Comparison of ENCODE assay signal across 8 cellular contexts in the genomic region with DNA sequence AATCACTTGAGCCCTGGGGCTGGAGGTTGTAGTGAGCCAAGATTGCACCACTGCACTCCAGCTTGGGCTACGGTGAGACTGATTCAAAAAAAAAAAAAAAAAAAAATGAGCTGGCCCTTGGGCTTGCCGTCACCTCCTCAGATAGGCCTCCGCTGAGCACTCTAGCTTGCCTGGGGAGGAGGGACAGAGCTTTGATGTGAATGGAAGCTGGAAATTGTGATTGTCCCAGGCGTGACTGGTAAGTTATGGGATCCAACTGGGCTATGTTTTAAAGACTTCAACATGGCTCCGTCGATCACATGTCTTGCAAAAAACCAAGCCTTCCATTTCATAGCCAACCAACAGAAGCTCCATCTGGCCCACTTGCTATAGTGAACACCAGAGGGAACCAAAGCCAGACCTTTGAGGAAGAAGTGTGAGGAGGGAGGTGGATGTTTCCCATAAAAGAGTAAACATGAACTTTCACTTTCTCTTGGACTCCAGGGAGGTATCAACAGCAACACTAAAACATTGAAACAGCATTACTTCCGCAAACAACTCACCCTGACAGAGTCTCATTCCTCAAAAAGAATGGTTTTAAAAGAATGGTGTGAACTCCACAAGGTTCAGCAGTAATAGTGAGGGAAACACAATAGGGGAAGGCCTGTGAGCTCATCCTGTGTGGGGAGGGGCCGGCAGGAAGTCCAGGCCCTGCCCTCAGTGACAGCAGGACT. TPM values are rescaled to one million over a fixed set of nuclear protein-coding genes. Genes with fewer than 3 reads are reported as not detected.
A peak's percentile ranks its signal among the peaks of the same experiment; 100 is the strongest.
DNase-seq lines count a peak whose midpoint lies in the region; ATAC-seq and TF ChIP-seq lines count a peak whose summit lies in the region.

No MANE protein-coding gene starts in this region.

- H3K36me3 Mint-ChIP-seq in activated B cell treated with CpG ODN at 0.5 μM for 24 hours (ENCODE audit: low read depth), result peaks cover 4% of the 10 kb centered on the region
- peaks cover 0 to under 1% (median 0%) of the 10 kb centered on the region in 3 donors for H3K36me3 Mint-ChIP-seq in immature natural killer cell

- no peaks in the 10 kb centered on the region for H3K36me3 ChIP-seq in tibial nerve

- peaks cover 0 to 12% (median 1%) of the 10 kb centered on the region in 4 donors for H3K9me3 ChIP-seq in tibial nerve

- CTCF ChIA-PET in activated B cell treated with CpG ODN at 0.5 μM for 24 hours (lab: Charles Lee), result interaction anchor here (0.9 to 1.9 kb wide), 7 partner anchors 12 to 77 kb away, joined by 3 to 6 read pairs (median 3); a partner anchor contains a TSS

- H3K27ac Mint-ChIP-seq in activated B cell treated with CpG ODN at 0.5 μM for 24 hours (peak overlapping the region; percentile 15), immature natural killer cell (no peak overlapping the region)

- peaks cover 0 to 7% (median 0%) of the 10 kb centered on the region in 4 donors for H3K4me1 ChIP-seq in tibial nerve

- intact Hi-C loops in activated B cell treated with CpG ODN at 0.5 μM for 24 hours (cut with micrococcal nuclease), result no loop called here

- H3K27me3 ChIP-seq in tibial nerve, result no peaks in the 10 kb centered on the region

- TF ChIP-seq POLR2A in tibial nerve (IDR thresholded peaks at IDR 0.05), result no peak

- peaks cover 8% of the 10 kb centered on the region for H3K4me1 Mint-ChIP-seq in activated B cell treated with CpG ODN at 0.5 μM for 24 hours
- peaks cover 4 to 7% of the 10 kb centered on the region in 2 donors for H3K4me1 Mint-ChIP-seq in immature natural killer cell

- peak overlapping the region in 3 of 4 donors; percentile 25 to 62 (median 41) for H3K27ac ChIP-seq in tibial nerve

- H3K9me3 Mint-ChIP-seq in activated B cell treated with CpG ODN at 0.5 μM for 24 hours (peaks cover 9% of the 10 kb centered on the region), immature natural killer cell (peaks cover 2 to 15% (median 6%) of the 10 kb centered on the region in 6 donors)

- ATAC-seq in GM21381 (IDR thresholded peaks at IDR 0.05; ENCODE audit: unreplicated experiment) (peak; percentile 70), activated B cell treated with CpG ODN at 0.5 μM for 24 hours (ENCODE audit: low read depth) (peak; percentile 34)

- DNase-seq in ELR (ENCODE audit: low read depth), result peak; percentile 89
- peak; percentile 48 for DNase-seq in HK-2 (ENCODE audit: unreplicated experiment)
- DNase-seq in activated B cell treated with CpG ODN at 0.5 μM for 24 hours, result no peak
- peak; percentile 86 for DNase-seq in iris pigment epithelial cell (ENCODE audit: low read depth)
- no peak for DNase-seq in tibial nerve (ENCODE audit: low spot score in 2 of 2)
- DNase-seq in immature natural killer cell, result no peak
- DNase-seq in NCI-H774 (lab: John Stamatoyannopoulos, UW), result no peak

- POLR2A ChIA-PET in activated B cell treated with CpG ODN at 0.5 μM for 24 hours (lab: Charles Lee), result interaction anchor here (0.8 to 1.3 kb wide), 2 partner anchors 59 to 74 kb away, joined by 3 read pairs; a partner anchor contains a TSS

- no peak overlapping the region for H3K4me3 Mint-ChIP-seq in activated B cell treated with CpG ODN at 0.5 μM for 24 hours
- no peak overlapping the region for H3K4me3 Mint-ChIP-seq in immature natural killer cell

- 74 to 78% methylated on average over 8 of the region's 8 CpGs for WGBS in tibial nerve, 2 donors

- TF ChIP-seq CTCF in activated B cell treated with CpG ODN at 0.5 μM for 24 hours (IDR thresholded peaks at IDR 0.05), result no peak
- peak in 1 of 5 experiments; percentile 12 for TF ChIP-seq CTCF in tibial nerve (IDR thresholded peaks at IDR 0.05)

- H3K27me3 Mint-ChIP-seq in activated B cell treated with CpG ODN at 0.5 μM for 24 hours, result peaks cover 1% of the 10 kb centered on the region
- H3K27me3 Mint-ChIP-seq in immature natural killer cell (ENCODE audit: low read depth in 3 of 3), result peaks cover 3 to 11% (median 3%) of the 10 kb centered on the region in 3 donors

- no peak overlapping the region for H3K4me3 ChIP-seq in tibial nerve

- no peak for TF ChIP-seq EP300 in tibial nerve (IDR thresholded peaks at IDR 0.05)

RNA-seq across cellular contexts. Expression of a gene that starts 59.3 kb away (rescaled TPM):
- 7.0 and 7.8 TPM in 2 replicates for total RNA-seq in activated B cell treated with CpG ODN at 0.5 μM for 24 hours
- total RNA-seq in tibial nerve, result under 1 TPM in 1 of 4 donors, not detected in 3; 0.60 TPM
- polyA plus RNA-seq in immature natural killer cell, result under 1 TPM in 2 of 3 donors, not detected in 1; 0.12 to 0.27 TPM

Comparison
In these comparisons a context has a peak if more than half of its experiments do, and no peak if none do; other contexts are left out.
1. DNase-seq: peak in ELR (single experiment), HK-2 (single experiment) and iris pigment epithelial cell (single experiment); none in activated B cell treated with CpG ODN at 0.5 μM for 24 hours (single experiment), tibial nerve (0 of 2), immature natural killer cell (0 of 3) and NCI-H774 (single experiment).